Comparison of ENCODE assay signal across 8 cellular contexts in genomic region chr18:76392384-76392783, GRCh38.
DNase-seq lines count a peak whose midpoint lies in the region; ATAC-seq, FAIRE-seq and TF ChIP-seq lines count a peak whose summit lies in the region.
"Not testable (repeated sequence)": the region's sequence is repeated elsewhere in the genome, so short reads cannot be mapped to it uniquely, and the experiment has no call there.

No MANE protein-coding gene starts in this region.

- not testable (repeated sequence) for H3K36me3 ChIP-seq in astrocyte (ENCODE audit: insufficient read depth, low read length); stomach; vagina
- H3K36me3 ChIP-seq in neutrophil = peaks cover 17% of the 10 kb centered on the region

- DNase-seq in DMS53 (lab: John Stamatoyannopoulos, UW) = peak; percentile 71
- peak; percentile 23 for DNase-seq in NCI-H2029 (lab: John Stamatoyannopoulos, UW)
- peak; percentile 3 for DNase-seq in activated CD4-positive, alpha-beta T cell treated with anti-CD3 and anti-CD28 coated beads for 36 hours
- DNase-seq in astrocyte (ENCODE audit: low read depth); immature natural killer cell; stomach; vagina (ENCODE audit: extremely low spot score in 2 of 2): not testable (repeated sequence)

- not testable (repeated sequence) for H2AFZ ChIP-seq in astrocyte (ENCODE audit: low read depth, low read length)

- CTCF ChIA-PET in activated CD4-positive, alpha-beta T cell treated with anti-CD3 and anti-CD28 coated beads for 36 hours (lab: Charles Lee) = not testable (repeated sequence)

- intact Hi-C loops in activated CD4-positive, alpha-beta T cell treated with anti-CD3 and anti-CD28 coated beads for 36 hours (cut with DNase I, micrococcal nuclease); stomach (cut with DNase I; ENCODE audit: low total_unique reads); vagina (cut with DNase I): not testable (repeated sequence)

- H3K27ac ChIP-seq in astrocyte (ENCODE audit: low read depth, low read length) = not testable (repeated sequence)
- H3K27ac ChIP-seq in neutrophil (peak overlapping the region; percentile 33), stomach (peak overlapping the region in 3 of 5 donors; percentile 8 to 49 (median 30)), vagina (peak overlapping the region; percentile 34)

- not testable (repeated sequence) for H3K9me3 ChIP-seq in astrocyte (ENCODE audit: insufficient read depth, low read depth, low read length); neutrophil; stomach; vagina

- peaks cover 79% of the 10 kb centered on the region for H4K20me1 ChIP-seq in astrocyte (ENCODE audit: insufficient read depth, low read length)

- H3K27ac Mint-ChIP-seq in activated CD4-positive, alpha-beta T cell treated with anti-CD3 and anti-CD28 coated beads for 36 hours = not testable (repeated sequence)
- H3K27ac Mint-ChIP-seq in astrocyte (ENCODE audit: unreplicated experiment) (peak overlapping the region; percentile 62), immature natural killer cell (peak overlapping the region in 4 of 6 donors; percentile 36 to 83 (median 78))

- POLR2A ChIA-PET in activated CD4-positive, alpha-beta T cell treated with anti-CD3 and anti-CD28 coated beads for 36 hours (lab: Charles Lee) = not testable (repeated sequence)

- H3K4me3 ChIP-seq in astrocyte (ENCODE audit: insufficient read depth, low read depth, low read length); neutrophil (ENCODE audit: low read depth in 1 of 2, low read length in 1 of 2); stomach; vagina: not testable (repeated sequence)

- not testable (repeated sequence) for TF ChIP-seq EP300 in stomach (IDR thresholded peaks at IDR 0.05)

- H3K4me1 ChIP-seq in astrocyte (ENCODE audit: insufficient read depth, low read length) = not testable (repeated sequence)
- H3K4me1 ChIP-seq in neutrophil (ENCODE audit: control insufficient read depth in 1 of 2, insufficient read depth in 1 of 2, low read depth in 1 of 2, low read length in 1 of 2) (peaks cover 49 to 58% of the 10 kb centered on the region in 2 experiments), stomach (peaks cover 15 to 64% (median 47%) of the 10 kb centered on the region in 4 donors), vagina (peaks cover 56% of the 10 kb centered on the region)

- TF ChIP-seq POLR2A in stomach (IDR thresholded peaks at IDR 0.05); vagina (IDR thresholded peaks at IDR 0.05): not testable (repeated sequence)

- peaks cover 15% of the 10 kb centered on the region for H3K4me1 Mint-ChIP-seq in activated CD4-positive, alpha-beta T cell treated with anti-CD3 and anti-CD28 coated beads for 36 hours
- H3K4me1 Mint-ChIP-seq in astrocyte (ENCODE audit: low read depth, unreplicated experiment) (peaks cover 26% of the 10 kb centered on the region), immature natural killer cell (peaks cover 50 to 51% of the 10 kb centered on the region in 2 donors)

- 52 to 77% (median 71%) methylated on average over 4 of the region's 4 CpGs for WGBS in stomach, 5 donors

- not testable (repeated sequence) for H3K4me3 Mint-ChIP-seq in activated CD4-positive, alpha-beta T cell treated with anti-CD3 and anti-CD28 coated beads for 36 hours; astrocyte (ENCODE audit: unreplicated experiment)
- H3K4me3 Mint-ChIP-seq in immature natural killer cell = peak overlapping the region in 2 of 5 donors; percentile 13 to 59

- H3K79me2 ChIP-seq in astrocyte (ENCODE audit: insufficient read depth, low read length) = peaks cover 60% of the 10 kb centered on the region

- not testable (repeated sequence) for ATAC-seq in activated CD4-positive, alpha-beta T cell treated with anti-CD3 and anti-CD28 coated beads for 36 hours

- not testable (repeated sequence) for H3K9ac ChIP-seq in astrocyte (ENCODE audit: low read length)

- not testable (repeated sequence) for H3K36me3 Mint-ChIP-seq in activated CD4-positive, alpha-beta T cell treated with anti-CD3 and anti-CD28 coated beads for 36 hours (ENCODE audit: low read depth); immature natural killer cell
- H3K36me3 Mint-ChIP-seq in astrocyte (ENCODE audit: low read depth, unreplicated experiment) = peaks cover 16% of the 10 kb centered on the region

- not testable (repeated sequence) for H3K27me3 ChIP-seq in astrocyte (ENCODE audit: insufficient read depth, low read length); neutrophil; stomach; vagina

- not testable (repeated sequence) for H3K27me3 Mint-ChIP-seq in activated CD4-positive, alpha-beta T cell treated with anti-CD3 and anti-CD28 coated beads for 36 hours; astrocyte (ENCODE audit: low read depth, unreplicated experiment); immature natural killer cell (ENCODE audit: low read depth in 3 of 3)

- not testable (repeated sequence) for H3K9me3 Mint-ChIP-seq in activated CD4-positive, alpha-beta T cell treated with anti-CD3 and anti-CD28 coated beads for 36 hours (ENCODE audit: low read depth); astrocyte (ENCODE audit: unreplicated experiment); immature natural killer cell

- not testable (repeated sequence) for TF ChIP-seq CTCF in astrocyte (IDR thresholded peaks at IDR 0.05; ENCODE audit: insufficient read depth, low read depth, low read length); neutrophil (IDR thresholded peaks at IDR 0.05); stomach (IDR thresholded peaks at IDR 0.05); vagina (IDR thresholded peaks at IDR 0.05)

- not testable (repeated sequence) for FAIRE-seq in astrocyte (lab: Jason Lieb, UNC)

- H3K4me2 ChIP-seq in astrocyte (ENCODE audit: low read length) = not testable (repeated sequence)
